1 cellular context compared by ENCODE assay signal in genomic region chr7:12888727-12889126, GRCh38.
TF ChIP-seq lines count a peak whose summit lies in the region.

No MANE protein-coding gene starts in this region.

TF ChIP-seq in IMR-90, 13 proteins besides CTCF, POLR2A, EP300 and RAD21 (continued from another document):
- TF ChIP-seq ELK1 (IDR thresholded peaks at IDR 0.05; ENCODE audit: borderline replicate concordance, low read depth, low read length), result no peak
